ENCODE assay signal across 13 cellular contexts in the genomic region with DNA sequence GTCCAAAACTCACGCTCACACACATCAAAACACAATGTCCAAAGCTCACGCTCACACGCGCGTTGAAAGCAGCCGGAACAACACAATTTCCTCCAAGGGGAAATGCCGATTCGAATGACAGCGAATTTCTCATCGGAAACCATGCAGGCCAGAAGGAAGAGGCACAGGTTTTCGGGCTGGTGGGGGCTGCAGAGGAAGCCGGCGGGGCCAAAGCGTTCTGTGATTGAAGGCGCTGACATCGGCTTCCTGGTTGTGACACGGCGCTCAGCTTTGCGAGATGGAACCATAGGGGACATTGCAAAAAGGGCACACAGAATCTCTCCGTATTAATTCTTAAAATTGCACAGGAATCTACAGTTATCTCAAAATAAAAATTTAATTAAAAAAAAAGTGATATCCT.
DNase-seq lines count a peak whose midpoint lies in the region; ATAC-seq, FAIRE-seq and TF ChIP-seq lines count a peak whose summit lies in the region.
"Had no signal": no experiment of that assay in that cellular context is flagged by ENCODE, and none has a peak within 500 bp of the region (broad histone marks: within the 10 kb centered on the region; RNA-seq: fewer than 3 reads in every experiment).

No MANE protein-coding gene starts in this region.

- POLR2A ChIA-PET in endothelial cell of umbilical vein (lab: Charles Lee), result interaction anchor here (0.5 kb wide), 1 partner anchor 147 kb away, joined by 3 read pairs; no protein-coding TSS in a partner anchor

- TF ChIP-seq POLR2A in endothelial cell of umbilical vein (IDR thresholded peaks at IDR 0.05; ENCODE audit: low read depth, low read length), result no peak

- peak overlapping the region; percentile 19 for H3K27ac ChIP-seq in endothelial cell of umbilical vein (ENCODE audit: insufficient read depth, low read depth, low read length)
- H3K27ac ChIP-seq: SK-N-MC had no signal

- ATAC-seq in GM21390 (IDR thresholded peaks at IDR 0.05; ENCODE audit: unreplicated experiment), result no peak
- no peak for ATAC-seq in HG02938 (IDR thresholded peaks at IDR 0.05; ENCODE audit: unreplicated experiment)
- no peak for ATAC-seq in GM21717 (IDR thresholded peaks at IDR 0.05; ENCODE audit: unreplicated experiment)

- H3K4me2 ChIP-seq in endothelial cell of umbilical vein (ENCODE audit: insufficient read depth, low read length), result peak overlapping the region; percentile 56

- no peaks in the 10 kb centered on the region for H3K9me3 ChIP-seq in endothelial cell of umbilical vein (replicated peaks; ENCODE audit: control insufficient read depth, insufficient read depth, low read length)

- TF ChIP-seq CTCF in endothelial cell of umbilical vein (IDR thresholded peaks at IDR 0.05; ENCODE audit: extremely low read depth in 1 of 2, insufficient read depth in 1 of 2, low read depth in 1 of 2, low read length in 2 of 2), result no peak

- H2AFZ ChIP-seq in endothelial cell of umbilical vein (ENCODE audit: low read depth, low read length), result peak overlapping the region; percentile 5

- no peaks in the 10 kb centered on the region for H3K27me3 ChIP-seq in endothelial cell of umbilical vein (ENCODE audit: control insufficient read depth in 2 of 2, insufficient read depth in 2 of 2, low read length in 2 of 2)

- H3K36me3 ChIP-seq in endothelial cell of umbilical vein (ENCODE audit: control insufficient read depth in 2 of 2, extremely low read depth in 1 of 2, insufficient read depth in 2 of 2, low read length in 2 of 2), result no peaks in the 10 kb centered on the region

- CTCF ChIA-PET in endothelial cell of umbilical vein (lab: Charles Lee), result interaction anchor here (0.8 kb wide), 1 partner anchor 164 kb away, joined by 3 read pairs; no protein-coding TSS in a partner anchor

- intact Hi-C loops in endothelial cell of umbilical vein (cut with micrococcal nuclease) (loop anchor here (1.0 kb wide), 1 partner anchor 11 kb away; no protein-coding TSS in a partner anchor), posterior vena cava (cut with DNase I) (no loop called here)

- H3K4me3 ChIP-seq in endothelial cell of umbilical vein (replicated peaks in 1 of 3; ENCODE audit: insufficient read depth in 1 of 3, low read depth in 1 of 3, low read length in 3 of 3), result no peak overlapping the region
- H3K4me3 ChIP-seq: SK-N-MC had no signal

- H3K9me1 ChIP-seq in endothelial cell of umbilical vein (replicated peaks; ENCODE audit: control insufficient read depth, extremely low read depth, insufficient read depth, low read length), result no peaks in the 10 kb centered on the region

- no peaks in the 10 kb centered on the region for H4K20me1 ChIP-seq in endothelial cell of umbilical vein (replicated peaks; ENCODE audit: control insufficient read depth, extremely low read depth, insufficient read depth, low read length)

- H3K79me2 ChIP-seq in endothelial cell of umbilical vein (ENCODE audit: control insufficient read depth, insufficient read depth, low read length), result no peaks in the 10 kb centered on the region

- BruUV-seq in endothelial cell of umbilical vein (replicated peaks; lab: Mats Ljungman, UMichigan), result no TSS peak

- FAIRE-seq in endothelial cell of umbilical vein (lab: Jason Lieb, UNC), result peak; percentile 97

- dilution Hi-C loops in endothelial cell of umbilical vein (cut with MboI; ENCODE audit: extremely low pct_ligation_motif_present, low sequenced_read_pairs), result no loop called here

- peak overlapping the region; percentile 5 for H3K9ac ChIP-seq in endothelial cell of umbilical vein (replicated peaks; ENCODE audit: extremely low read depth, insufficient read depth, low read length)

- DNase-seq in T-helper 22 cell (ENCODE audit: low read depth) (peak; percentile 37), activated T-cell treated with anti-CD3 and anti-CD28 coated beads for 48 hours (ENCODE audit: low read depth) (peak; percentile 41), endothelial cell of umbilical vein (ENCODE audit: low read depth, low spot score) (peak; percentile 44), posterior vena cava (ENCODE audit: low spot score) (no peak)
- DNase-seq in stimulated activated CD8-positive, alpha-beta memory T cell treated with anti-CD3 and anti-CD28 coated beads, Interleukin-15, amount 100 ng/mL, for 4 hours (ENCODE audit: low read depth in 2 of 2), result peak; percentile 21 to 42
- DNase-seq: COR-L47, Kasumi-1, kidney glomerular epithelial cell, NCI-H524 treated with DMSO at 0.1 percent for 48 hours had no signal

- H3K4me1 ChIP-seq in endothelial cell of umbilical vein (ENCODE audit: control insufficient read depth, extremely low read depth, insufficient read depth, low read length), result peaks cover 23% of the 10 kb centered on the region

TF ChIP-seq in endothelial cell of umbilical vein, 7 proteins besides CTCF, POLR2A, EP300 and RAD21:
- TF ChIP-seq FOS (IDR thresholded peaks at IDR 0.05; ENCODE audit: borderline replicate concordance, insufficient read depth, low read length), result peak; percentile 3
- TF ChIP-seq, protein P1, sequence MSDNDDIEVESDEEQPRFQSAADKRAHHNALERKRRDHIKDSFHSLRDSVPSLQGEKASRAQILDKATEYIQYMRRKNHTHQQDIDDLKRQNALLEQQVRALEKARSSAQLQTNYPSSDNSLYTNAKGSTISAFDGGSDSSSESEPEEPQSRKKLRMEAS (IDR thresholded peaks at IDR 0.05; ENCODE audit: insufficient read depth, insufficient read length), result no peak
- TF ChIP-seq POLR2AphosphoS5 (IDR thresholded peaks at IDR 0.05; ENCODE audit: insufficient read depth, low read depth, low read length), result peak; percentile 76
- TF ChIP-seq GATA2 (IDR thresholded peaks at IDR 0.05; ENCODE audit: insufficient read depth, insufficient read length, low read depth, low read length), result no peak
- no peak for TF ChIP-seq EZH2 (IDR thresholded peaks at IDR 0.05; ENCODE audit: borderline replicate concordance, low read depth, low read length, severe bottlenecking)
- no peak for TF ChIP-seq MYC (IDR thresholded peaks at IDR 0.05; ENCODE audit: low read depth, low read length)
- TF ChIP-seq JUN (IDR thresholded peaks at IDR 0.05; ENCODE audit: borderline replicate concordance, insufficient read depth, insufficient read length, low read depth), result no peak
